10 cellular contexts compared by ENCODE assay signal in genomic region chr18:79912409-79912991, GRCh38. TPM values are rescaled to one million over a fixed set of nuclear protein-coding genes. Genes with fewer than 3 reads are reported as not detected.
A peak's percentile ranks its signal among the peaks of the same experiment; 100 is the strongest.
DNase-seq lines count a peak whose midpoint lies in the region; TF ChIP-seq lines count a peak whose summit lies in the region.
"Had no signal": no experiment of that assay in that cellular context is flagged by ENCODE, and none has a peak within 500 bp of the region (broad histone marks: within the 10 kb centered on the region; RNA-seq: fewer than 3 reads in every experiment).

No MANE protein-coding gene starts in this region.

- H3K4me3 ChIP-seq in vagina (no peak overlapping the region), ascending aorta (no peak overlapping the region)

- TF ChIP-seq POLR2A in vagina (IDR thresholded peaks at IDR 0.05), result no peak

- DNase-seq in stimulated activated CD4-positive, alpha-beta T cell treated with anti-CD3 and anti-CD28 coated beads, Interleukin-15, amount 100 ng/mL, for 48 hours (ENCODE audit: low read depth in 2 of 2), result peak; percentile 14 to 25
- no peak for DNase-seq in stimulated activated CD4-positive, alpha-beta T cell treated with anti-CD3 and anti-CD28 coated beads, Interleukin-4, amount 100 ng/mL, for 24 hours
- DNase-seq in cerebellar cortex (ENCODE audit: low spot score) (peak; percentile 65), mesenteric fat pad (ENCODE audit: low spot score) (peak; percentile 60), vagina (ENCODE audit: extremely low spot score in 2 of 2) (peak; percentile 79 to 94), ascending aorta (ENCODE audit: low spot score in 2 of 2) (no peak), occipital lobe (lab: John Stamatoyannopoulos, UW) (no peak), NCI-H526 treated with DMSO at 0.1 percent for 48 hours (lab: John Stamatoyannopoulos, UW) (no peak)
- DNase-seq: NCI-H1694 treated with DMSO at 0.1 percent for 48 hours, nephron progenitor cell had no signal

- H3K36me3 ChIP-seq in vagina (peaks cover 0 to 9% of the 10 kb centered on the region in 2 donors), ascending aorta (peaks cover 25 to 57% of the 10 kb centered on the region in 2 donors)

- intact Hi-C loops in vagina (cut with DNase I) (no loop called here), ascending aorta (cut with DNase I) (no loop called here)

- TF ChIP-seq CTCF in vagina (IDR thresholded peaks at IDR 0.05), result no peak
- TF ChIP-seq CTCF in ascending aorta (IDR thresholded peaks at IDR 0.05), result no peak

- H3K27me3 ChIP-seq in vagina, result no peaks in the 10 kb centered on the region
- H3K27me3 ChIP-seq in ascending aorta, result no peaks in the 10 kb centered on the region

- peaks cover 8% of the 10 kb centered on the region for H3K4me1 ChIP-seq in vagina
- no peaks in the 10 kb centered on the region for H3K4me1 ChIP-seq in ascending aorta

- H3K9me3 ChIP-seq in vagina (no peaks in the 10 kb centered on the region), ascending aorta (no peaks in the 10 kb centered on the region)

- H3K27ac ChIP-seq in vagina (no peak overlapping the region), ascending aorta (no peak overlapping the region)

RNA-seq across cellular contexts. Expression of gene SLC66A2, which starts 39.0 kb away (rescaled TPM):
- total RNA-seq in mesenteric fat pad (85.9 TPM), vagina (32.2 TPM), ascending aorta (52.9 TPM), occipital lobe (31.0 TPM)

RNA-seq across cellular contexts. Expression of gene HSBP1L1, which starts 51.9 kb away (rescaled TPM):
- total RNA-seq in mesenteric fat pad, result 18.8 TPM
- total RNA-seq in vagina, result 32.2 TPM
- 1.3 TPM for total RNA-seq in ascending aorta
- total RNA-seq in occipital lobe, result 2.5 TPM

Comparison
In these comparisons a context has a peak if more than half of its experiments do, and no peak if none do; other contexts are left out.
1. DNase-seq: peak in stimulated activated CD4-positive, alpha-beta T cell treated with anti-CD3 and anti-CD28 coated beads, Interleukin-15, amount 100 ng/mL, for 48 hours (2 of 2), cerebellar cortex (single experiment), mesenteric fat pad (single experiment) and vagina (2 of 2); none in stimulated activated CD4-positive, alpha-beta T cell treated with anti-CD3 and anti-CD28 coated beads, Interleukin-4, amount 100 ng/mL, for 24 hours (single experiment), ascending aorta (0 of 2), occipital lobe (single experiment) and NCI-H526 treated with DMSO at 0.1 percent for 48 hours (single experiment).